ENCODE assay signal across 18 cellular contexts in genomic region chr2:190412971-190413370, GRCh38. TPM values are rescaled to one million over a fixed set of nuclear protein-coding genes. Genes with fewer than 3 reads are reported as not detected.
DNase-seq lines count a peak whose midpoint lies in the region; ATAC-seq, FAIRE-seq and TF ChIP-seq lines count a peak whose summit lies in the region.
"Had no signal": no experiment of that assay in that cellular context is flagged by ENCODE, and none has a peak within 500 bp of the region (broad histone marks: within the 10 kb centered on the region; RNA-seq: fewer than 3 reads in every experiment).

No MANE protein-coding gene starts in this region.

- H3K27ac Mint-ChIP-seq in CD8-positive, alpha-beta memory T cell: peak overlapping the region; percentile 44 to 78 (median 53)
- peak overlapping the region in 5 of 6 donors; percentile 8 to 70 (median 56) for H3K27ac Mint-ChIP-seq in immature natural killer cell
- H3K27ac Mint-ChIP-seq: activated B cell treated with CpG ODN at 0.5 μM for 24 hours had no signal

- peaks cover 73 to 84% (median 84%) of the 10 kb centered on the region in 3 donors for H3K4me1 Mint-ChIP-seq in CD8-positive, alpha-beta memory T cell
- H3K4me1 Mint-ChIP-seq in immature natural killer cell: peaks cover 55 to 80% of the 10 kb centered on the region in 2 donors

- no peak for ATAC-seq in GM12878
- ATAC-seq in mucosa of descending colon: no peak
- ATAC-seq in HepG2: no peak

- H3K27ac ChIP-seq in C4-2B (peak overlapping the region; percentile 24; the same call in 1 of the 2 replicates), GM12878 (ENCODE audit: control insufficient read depth, insufficient read depth) (no peak overlapping the region), HepG2 (ENCODE audit: extremely low read length, insufficient read depth, low read length) (no peak overlapping the region)
- H3K27ac ChIP-seq in CD8-positive, alpha-beta memory T cell (ENCODE audit: low read depth, low read length): no peak overlapping the region

- no peaks in the 10 kb centered on the region for H3K27me3 ChIP-seq in CD8-positive, alpha-beta memory T cell (ENCODE audit: insufficient read depth, low read length, poor library complexity, severe bottlenecking)
- no peaks in the 10 kb centered on the region for H3K27me3 ChIP-seq in GM12878 (replicated peaks in 1 of 2; ENCODE audit: control insufficient read depth in 2 of 2, insufficient read depth in 2 of 2, low read length in 1 of 2)
- H3K27me3 ChIP-seq in HepG2 (ENCODE audit: control insufficient read depth in 1 of 2, insufficient read depth in 2 of 2, low read length in 2 of 2): peaks cover 0 to 20% of the 10 kb centered on the region in 2 experiments; a peak in 4 of 5 replicates
- H3K27me3 ChIP-seq: tibial nerve had no signal

- SMC1A ChIA-PET in GM12878 (lab: Charles Lee; ENCODE audit: uncharacterized antibody, unreplicated experiment): interaction anchor here (0.7 to 4.6 kb wide), 7 partner anchors 14 to 350 kb away, joined by 3 to 21 read pairs (median 3); no protein-coding TSS in a partner anchor

- no peak for TF ChIP-seq RAD21 in GM12878 (IDR thresholded peaks at IDR 0.05; ENCODE audit: insufficient read depth, low read depth, low read length)
- no peak for TF ChIP-seq RAD21 in HepG2 (CRISPR knock-in tag; IDR thresholded peaks at IDR 0.05)

- in situ Hi-C loops in GM12878 (cut with MboI): no loop called here
- in situ Hi-C loops in HepG2 (cut with HindIII; ENCODE audit: extremely low pct_ligation_motif_present, low pct_unique_long_range_greater_than_20kb): no loop called here

- 48% methylated on average over 3 of the region's 3 CpGs for WGBS in GM12878 (ENCODE audit: insufficient coverage, insufficient replicate concordance, low lambda C conversion rate, missing lambda C conversion rate)
- 2% methylated on average over 3 of the region's 3 CpGs for WGBS in HepG2 (ENCODE audit: low lambda C conversion rate)

- no peak overlapping the region for H2AFZ ChIP-seq in GM12878 (ENCODE audit: control insufficient read depth, low read depth, low read length)
- no peak overlapping the region for H2AFZ ChIP-seq in HepG2 (ENCODE audit: low read length)

- H3K9ac ChIP-seq in GM12878 (ENCODE audit: control insufficient read depth, insufficient read depth, low read length): no peak overlapping the region
- H3K9ac ChIP-seq in HepG2 (ENCODE audit: insufficient read depth, low read depth, low read length): no peak overlapping the region

- peaks cover 76% of the 10 kb centered on the region for H3K4me1 ChIP-seq in CD8-positive, alpha-beta memory T cell (ENCODE audit: insufficient read depth, low read length)
- H3K4me1 ChIP-seq in GM12878 (ENCODE audit: control insufficient read depth, insufficient read depth, low read length) (peaks cover 6% of the 10 kb centered on the region), mucosa of descending colon (ENCODE audit: low read depth) (peaks cover 25% of the 10 kb centered on the region), HepG2 (ENCODE audit: insufficient read depth, low read length) (peaks cover 13% of the 10 kb centered on the region)

- POLR2A ChIA-PET in CD8-positive, alpha-beta memory T cell (lab: Charles Lee): interaction anchor here (0.6 kb wide), 1 partner anchor 1283 kb away, joined by 3 read pairs; no protein-coding TSS in a partner anchor
- POLR2A ChIA-PET in GM12878 (lab: Charles Lee): interaction anchor here (1.1 to 1.3 kb wide), 2 partner anchors 21 to 102 kb away, joined by 3 read pairs; no protein-coding TSS in a partner anchor
- POLR2A ChIA-PET in HepG2 (lab: Yijun Ruan, JAX): no interaction called here

- FAIRE-seq in GM12878 (lab: Jason Lieb, UNC) (no peak), HepG2 (lab: Jason Lieb, UNC) (no peak)

- RAD21 ChIA-PET in GM12878 (lab: Charles Lee; ENCODE audit: unreplicated experiment): interaction anchor here (1.4 kb wide), 1 partner anchor 54 kb away, joined by 3 read pairs; no protein-coding TSS in a partner anchor

- H3K9me3 ChIP-seq in CD8-positive, alpha-beta memory T cell (ENCODE audit: low read length): no peaks in the 10 kb centered on the region
- H3K9me3 ChIP-seq in GM12878 (replicated peaks; ENCODE audit: control insufficient read depth, insufficient read depth, low read length) (no peaks in the 10 kb centered on the region), mucosa of descending colon (no peaks in the 10 kb centered on the region), HepG2 (ENCODE audit: low read length) (no peaks in the 10 kb centered on the region)
- H3K9me3 ChIP-seq: tibial nerve had no signal

- CTCF ChIA-PET in CD8-positive, alpha-beta memory T cell (lab: Charles Lee): interaction anchor here (0.9 kb wide), 1 partner anchor 36 kb away, joined by 3 read pairs; no protein-coding TSS in a partner anchor
- CTCF ChIA-PET in GM12878 (lab: Yijun Ruan, JAX): interaction anchor here (2.1 kb wide), 1 partner anchor 35 kb away, joined by 4 read pairs; no protein-coding TSS in a partner anchor
- CTCF ChIA-PET in HepG2 (lab: Yijun Ruan, JAX; ENCODE audit: low intra/inter-chr PET ratio, low total read pairs): no interaction called here

- H3K79me2 ChIP-seq in GM12878 (ENCODE audit: control insufficient read depth, insufficient read depth, low read length) (peaks cover 45% of the 10 kb centered on the region), HepG2 (ENCODE audit: insufficient read depth, low read length) (no peaks in the 10 kb centered on the region)

- TF ChIP-seq CTCF in C4-2B (conservative IDR thresholded peaks at IDR 0.05) (no peak), GM12878 (IDR thresholded peaks at IDR 0.05 in 2 of 3, conservative IDR thresholded peaks at IDR 0.05 in 1 of 3; ENCODE audit: control insufficient read depth in 2 of 3, extremely low read depth in 1 of 3, insufficient read depth in 1 of 3, low read depth in 3 of 3, low read length in 3 of 3) (no peak), mucosa of descending colon (IDR thresholded peaks at IDR 0.05) (no peak), HepG2 (CRISPR knock-in tag; IDR thresholded peaks at IDR 0.05) (no peak)

- H3K36me3 Mint-ChIP-seq in CD8-positive, alpha-beta memory T cell: peaks cover 0 to 16% (median 3%) of the 10 kb centered on the region in 3 donors
- peaks cover 0 to 11% (median 5%) of the 10 kb centered on the region in 3 donors for H3K36me3 Mint-ChIP-seq in immature natural killer cell
- H3K36me3 Mint-ChIP-seq: brain had no signal

- TF ChIP-seq POLR2A in GM12878 (IDR thresholded peaks at IDR 0.05; ENCODE audit: low read depth, low read length) (no peak), HepG2 (IDR thresholded peaks at IDR 0.05; ENCODE audit: insufficient read depth in 1 of 2, low read depth in 2 of 2, low read length in 2 of 2) (no peak)

- no peaks in the 10 kb centered on the region for H3K9me3 Mint-ChIP-seq in CD8-positive, alpha-beta memory T cell
- H3K9me3 Mint-ChIP-seq in immature natural killer cell: no peaks in the 10 kb centered on the region
- H3K9me3 Mint-ChIP-seq: activated B cell treated with CpG ODN at 0.5 μM for 24 hours; brain; T-helper 1 cell treated with Interleukin-12 subunit alpha and Interleukin-12 subunit beta and Interleukin-4 antibody, amounts not matched to agents 30 μg/mL and 1 μg/mL, for 36 hours had no signal

- intact Hi-C loops in GM12878 (cut with micrococcal nuclease; ENCODE audit: unreplicated experiment) (no loop called here), mucosa of descending colon (cut with DNase I, micrococcal nuclease) (no loop called here), HepG2 (cut with micrococcal nuclease; ENCODE audit: unreplicated experiment) (no loop called here)

- H4K20me1 ChIP-seq in GM12878 (ENCODE audit: control insufficient read depth, insufficient read depth): no peaks in the 10 kb centered on the region
- no peaks in the 10 kb centered on the region for H4K20me1 ChIP-seq in HepG2 (ENCODE audit: insufficient read depth, low read length)

- no peaks in the 10 kb centered on the region for H3K27me3 Mint-ChIP-seq in CD8-positive, alpha-beta memory T cell
- peaks cover 0 to 8% (median 3%) of the 10 kb centered on the region in 3 donors for H3K27me3 Mint-ChIP-seq in immature natural killer cell (ENCODE audit: low read depth in 3 of 3)
- H3K27me3 Mint-ChIP-seq: activated B cell treated with CpG ODN at 0.5 μM for 24 hours had no signal

- no peak overlapping the region for H3K4me3 ChIP-seq in CD8-positive, alpha-beta memory T cell (ENCODE audit: low read length)
- H3K4me3 ChIP-seq in GM12878 (peak overlapping the region; percentile 16; the same call in 1 of the 2 replicates), mucosa of descending colon (no peak overlapping the region), HepG2 (replicated peaks in 1 of 3; ENCODE audit: insufficient read depth in 1 of 3, low read depth in 2 of 3, low read length in 3 of 3) (no peak overlapping the region)
- H3K4me3 ChIP-seq: tibial nerve had no signal

- H3K36me3 ChIP-seq in CD8-positive, alpha-beta memory T cell (ENCODE audit: insufficient read depth, low read length): no peaks in the 10 kb centered on the region
- H3K36me3 ChIP-seq in GM12878 (ENCODE audit: control insufficient read depth in 2 of 2, insufficient read depth in 2 of 2, low read length in 1 of 2): 0 out of 4 replicates have a peak, but pooled peaks cover 0 to 2% of the 10 kb centered on the region in 2 experiments
- no peaks in the 10 kb centered on the region for H3K36me3 ChIP-seq in mucosa of descending colon (ENCODE audit: low read depth)
- no peaks in the 10 kb centered on the region for H3K36me3 ChIP-seq in HepG2 (replicated peaks in 1 of 2; ENCODE audit: control insufficient read depth in 1 of 2, insufficient read depth in 2 of 2, low read length in 2 of 2)
- H3K36me3 ChIP-seq: tibial nerve had no signal

- DNase-seq in CD8-positive, alpha-beta memory T cell: no peak
- DNase-seq in GM12878 (ENCODE audit: low read depth, low spot score) (no peak), immature natural killer cell (no peak), NCI-H128 (lab: John Stamatoyannopoulos, UW; ENCODE audit: unreplicated experiment) (no peak), mucosa of descending colon (no peak), HepG2 (ENCODE audit: low spot score) (no peak), amniotic stem cell (lab: John Stamatoyannopoulos, UW) (no peak)
- DNase-seq: activated B cell treated with CpG ODN at 0.5 μM for 24 hours; activated gamma-delta T cell treated with Interleukin-2 at 50 U/mL for 16 hours; DMS53; HCEC 1CT; NCI-H2081 treated with DMSO at 0.1 percent for 48 hours; stimulated activated CD4-positive, alpha-beta T cell treated with anti-CD3 and anti-CD28 coated beads, Interleukin-4, amount 100 ng/mL, for 24 hours; stimulated activated CD8-positive, alpha-beta memory T cell treated with anti-CD3 and anti-CD28 coated beads, Interleukin-4, amount 100 ng/mL, for 48 hours had no signal

- TF ChIP-seq EP300 in GM12878 (IDR thresholded peaks at IDR 0.05; ENCODE audit: borderline replicate concordance in 1 of 2, control insufficient read depth in 1 of 2, low read depth in 2 of 2, low read length in 2 of 2): no peak
- no peak for TF ChIP-seq EP300 in HepG2 (IDR thresholded peaks at IDR 0.05; ENCODE audit: low read depth in 2 of 2, low read length in 2 of 2)
- TF ChIP-seq EP300 in HepG2 (CRISPR knock-in tag; IDR thresholded peaks at IDR 0.05; ENCODE audit: borderline replicate concordance): no peak

- no peak overlapping the region; the same call in 1 of the 2 replicates for H3K4me2 ChIP-seq in GM12878 (ENCODE audit: control insufficient read depth, insufficient read depth)
- H3K4me2 ChIP-seq in HepG2 (ENCODE audit: low read depth, low read length): no peak overlapping the region

- H3K4me3 Mint-ChIP-seq in CD8-positive, alpha-beta memory T cell: peak overlapping the region in 3 of 7 donors; percentile 7 to 42 (median 16)
- no peak overlapping the region for H3K4me3 Mint-ChIP-seq in immature natural killer cell
- H3K4me3 Mint-ChIP-seq: activated B cell treated with CpG ODN at 0.5 μM for 24 hours had no signal

- BruUV-seq in GM12878 (replicated peaks; lab: Mats Ljungman, UMichigan) (TSS peak; percentile 11), HepG2 (replicated peaks; lab: Mats Ljungman, UMichigan) (no TSS peak)

RNA-seq across cellular contexts. Expression of gene MFSD6, which starts 4.8 kb away (rescaled TPM):
- total RNA-seq in CD8-positive, alpha-beta memory T cell: 10 to 100 TPM; 64.9 to 65.7 TPM
- polyA plus RNA-seq in CD8-positive, alpha-beta memory T cell: 31.8 TPM
- total RNA-seq in GM12878 (2013; cell fraction: nucleolus; rRNA removed): 50.7 and 65.8 TPM in 2 replicates
- 38.3 and 38.6 TPM in 2 replicates for total RNA-seq in GM12878 (2014; rRNA removed)
- total RNA-seq in GM12878 (2014; rRNA removed; fragmentation: Illumina TruSeq; extraction: Trizol): 20.6 and 21.5 TPM in 2 replicates
- 42.6 and 44.1 TPM in 2 replicates for total RNA-seq in GM12878 (2021)
- polyA plus RNA-seq in GM12878 (2011; ENCODE audit: low read depth): 12.2 TPM
- polyA plus RNA-seq in GM12878 (2011; rRNA removed): 20.9 and 25.8 TPM in 2 replicates
- 19.6 and 22.2 TPM in 2 replicates for polyA plus RNA-seq in GM12878 (2011; cell fraction: cytosol; rRNA removed)
- 12.9 and 13.6 TPM in 2 replicates for polyA plus RNA-seq in GM12878 (2011; cell fraction: nucleus; rRNA removed)
- 19.4 and 20.9 TPM in 2 replicates for polyA plus RNA-seq in GM12878 (2012)
- 32.2 and 32.5 TPM in 2 replicates for polyA plus RNA-seq in GM12878 (2014; fragmentation: Illumina TruSeq; extraction: Trizol)
- 10 to 100 TPM in 1 of 2 experiments, 1 to 10 TPM in 1; 6.7 to 10.3 TPM for polyA plus RNA-seq in GM12878 (2014; fragmentation: Nextera tagmentation; extraction: Ambion mirVana)
- 26.9 and 29.5 TPM in 2 replicates for polyA plus RNA-seq in GM12878 (2014; rRNA removed)
- polyA plus RNA-seq in GM12878 (2016; fragmentation: Nextera tagmentation; extraction: Ambion mirVana): 10 to 100 TPM; 19.5 to 34.4 TPM
- polyA minus RNA-seq in GM12878 (2011; rRNA and poly(A)+ RNA removed): 37.5 and 45.6 TPM in 2 replicates
- polyA minus RNA-seq in GM12878 (2011; cell fraction: cytosol; rRNA and poly(A)+ RNA removed): 12.7 and 12.8 TPM in 2 replicates
- polyA minus RNA-seq in GM12878 (2011; cell fraction: nucleus; rRNA and poly(A)+ RNA removed): 23.7 and 42.4 TPM in 2 replicates
- polyA plus RNA-seq in immature natural killer cell: 10 to 100 TPM in 1 of 3 donors, 1 to 10 TPM in 2; 7.3 to 35.1 (median 8.5) TPM
- total RNA-seq in mucosa of descending colon: 10 to 100 TPM; 58.4 to 73.2 (median 64.1) TPM
- total RNA-seq in HepG2 (2016; rRNA removed; fragmentation: Illumina TruSeq; extraction: Trizol): 0.59 and 1.4 TPM in 2 replicates
- 0.09 and 0.10 TPM in 2 replicates for total RNA-seq in HepG2 (2016; cell fraction: cytosol; rRNA removed; fragmentation: Illumina TruSeq; extraction: Trizol; ENCODE audit: low read depth)
- total RNA-seq in HepG2 (2016; cell fraction: insoluble cytoplasmic fraction; rRNA removed; fragmentation: Illumina TruSeq; extraction: Trizol): 0.77 and 1.3 TPM in 2 replicates
- 0.45 and 0.59 TPM in 2 replicates for total RNA-seq in HepG2 (2016; cell fraction: membrane; rRNA removed; fragmentation: Illumina TruSeq; extraction: Trizol)
- total RNA-seq in HepG2 (2016; cell fraction: nucleus; rRNA removed; fragmentation: Illumina TruSeq; extraction: Trizol): 1.6 and 1.7 TPM in 2 replicates
- polyA plus RNA-seq in HepG2 (2011; rRNA removed): 0.71 and 0.92 TPM in 2 replicates
- polyA plus RNA-seq in HepG2 (2011; cell fraction: cytosol; rRNA removed): 0.88 and 0.89 TPM in 2 replicates
- polyA plus RNA-seq in HepG2 (2011; cell fraction: nucleus; rRNA removed): 0.47 and 0.69 TPM in 2 replicates
- polyA plus RNA-seq in HepG2 (2012): 1.4 and 1.9 TPM in 2 replicates
- polyA plus RNA-seq in HepG2 (2016; cell fraction: cytosol; fragmentation: Illumina TruSeq; extraction: Trizol; ENCODE audit: low read depth): 0.06 and 0.28 TPM in 2 replicates
- polyA plus RNA-seq in HepG2 (2016; cell fraction: insoluble cytoplasmic fraction; fragmentation: Illumina TruSeq; extraction: Trizol; ENCODE audit: low read depth): 0.70 and 0.86 TPM in 2 replicates
- polyA plus RNA-seq in HepG2 (2016; cell fraction: membrane; fragmentation: Illumina TruSeq; extraction: Trizol; ENCODE audit: low read depth): 0.20 and 0.27 TPM in 2 replicates
- 1.6 and 1.9 TPM in 2 replicates for polyA plus RNA-seq in HepG2 (2016; cell fraction: nucleus; fragmentation: Illumina TruSeq; extraction: Trizol; ENCODE audit: insufficient read depth, low read depth)
- polyA minus RNA-seq in HepG2 (2011; rRNA and poly(A)+ RNA removed; ENCODE audit: low replicate concordance): 0.90 and 8.2 TPM in 2 replicates
- 1.8 and 2.0 TPM in 2 replicates for polyA minus RNA-seq in HepG2 (2011; cell fraction: cytosol; rRNA and poly(A)+ RNA removed)
- 2.7 and 5.1 TPM in 2 replicates for polyA minus RNA-seq in HepG2 (2011; cell fraction: nucleus; rRNA and poly(A)+ RNA removed)

Comparison
In these comparisons a context has a peak if more than half of its experiments do, and no peak if none do; other contexts are left out.
1. RNA of gene MFSD6, which starts 4.8 kb away (total RNA-seq): 64.9 to 65.7 TPM in CD8-positive, alpha-beta memory T cell, 58.4 to 73.2 TPM in mucosa of descending colon and 20.6 to 65.8 TPM in GM12878; 0.09 to 1.7 TPM in HepG2; every median in the first group is over 4 times any median in the second.